1 cellular context compared by ENCODE assay signal in the genomic region with DNA sequence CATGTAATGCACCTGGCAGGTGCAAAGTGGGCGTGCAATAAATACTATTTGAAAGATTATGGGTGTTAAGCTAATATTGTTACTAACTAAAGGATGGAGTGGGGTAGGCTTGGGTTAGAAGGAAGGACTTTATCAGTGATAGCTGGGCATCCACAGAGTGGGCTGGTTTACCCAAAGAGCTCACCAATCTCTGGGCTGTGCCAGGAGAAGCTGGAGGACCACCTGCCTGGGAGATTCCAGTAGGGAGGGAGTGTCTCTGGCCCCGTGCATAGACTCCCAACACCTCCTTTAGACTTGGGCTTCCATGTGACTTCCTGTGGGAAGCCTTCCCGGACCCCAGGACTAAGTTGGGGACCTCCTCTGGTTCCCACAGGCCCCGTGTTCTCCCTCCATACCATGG.
TF ChIP-seq lines count a peak whose summit lies in the region.

No MANE protein-coding gene starts in this region.

TF ChIP-seq in HepG2, 621 proteins besides CTCF, POLR2A, EP300 and RAD21:
- TF ChIP-seq TBP (CRISPR knock-in tag; IDR thresholded peaks at IDR 0.05) (no peak), THYN1 (CRISPR knock-in tag; IDR thresholded peaks at IDR 0.05; ENCODE audit: borderline replicate concordance, low read depth) (0 out of 2 replicates have a peak, but pooled peaks have one; percentile 10), ZNF749 (CRISPR knock-in tag; IDR thresholded peaks at IDR 0.05; ENCODE audit: borderline replicate concordance) (0 out of 2 replicates have a peak, but pooled peaks have one; percentile 10)
TF ChIP-seq in HepG2: peak in this region for 2.
